ENCODE assay signal across 10 cellular contexts in the genomic region with DNA sequence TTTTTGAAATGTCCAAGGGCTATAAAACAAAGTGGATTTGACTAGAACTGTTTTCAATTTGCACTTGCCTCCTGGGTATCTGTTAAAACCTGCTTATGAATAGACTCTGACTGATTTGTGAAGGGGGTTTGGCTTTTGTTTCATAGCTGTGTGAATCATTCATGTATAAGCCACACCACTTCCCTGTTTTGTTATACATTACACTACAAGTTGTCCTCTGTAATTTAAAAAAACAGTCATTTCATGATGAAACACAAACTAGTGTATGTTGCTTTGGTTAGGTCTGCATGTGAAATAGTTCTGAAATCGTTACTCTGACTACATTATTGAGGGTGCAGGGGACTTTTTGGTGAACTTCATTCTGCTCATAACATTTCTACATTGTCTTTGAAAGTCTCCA.
DNase-seq lines count a peak whose midpoint lies in the region; ATAC-seq and TF ChIP-seq lines count a peak whose summit lies in the region.
"Had no signal": no experiment of that assay in that cellular context is flagged by ENCODE, and none has a peak within 500 bp of the region (broad histone marks: within the 10 kb centered on the region; RNA-seq: fewer than 3 reads in every experiment).

No MANE protein-coding gene starts in this region.

- TF ChIP-seq CTCF in epithelial cell of esophagus (IDR thresholded peaks at IDR 0.05; ENCODE audit: insufficient read depth, low read depth, low read length, missing control alignments) (no peak), chondrocyte (IDR thresholded peaks at IDR 0.05) (no peak)

- no peaks in the 10 kb centered on the region for H3K27me3 Mint-ChIP-seq in chondrocyte (ENCODE audit: low read depth)
- H3K27me3 Mint-ChIP-seq in activated T-helper 1 cell treated with anti-CD3 and anti-CD28 coated beads, Interleukin-12 subunit alpha, Interleukin-12 subunit beta, Interleukin-2, Interleukin-4 antibody, amounts not matched to agents 30 ng/mL and 10 ng/mL and 1 ng/mL, durations not matched to agents 14 hours and 24 hours and 36 hours (ENCODE audit: insufficient read depth) = no peaks in the 10 kb centered on the region

- peak; percentile 98 for ATAC-seq in GM18517 (IDR thresholded peaks at IDR 0.05; ENCODE audit: unreplicated experiment)
- ATAC-seq in GM21717 (IDR thresholded peaks at IDR 0.05; ENCODE audit: unreplicated experiment) = peak; percentile 88
- peak; percentile 95 for ATAC-seq in HG03521 (IDR thresholded peaks at IDR 0.05; ENCODE audit: unreplicated experiment)
- ATAC-seq in left cardiac atrium = no peak

- H3K36me3 Mint-ChIP-seq in chondrocyte (ENCODE audit: low read depth) = no peaks in the 10 kb centered on the region
- no peaks in the 10 kb centered on the region for H3K36me3 Mint-ChIP-seq in activated T-helper 1 cell treated with anti-CD3 and anti-CD28 coated beads, Interleukin-12 subunit alpha, Interleukin-12 subunit beta, Interleukin-2, Interleukin-4 antibody, amounts not matched to agents 30 ng/mL and 10 ng/mL and 1 ng/mL, durations not matched to agents 14 hours and 24 hours and 36 hours (ENCODE audit: low read depth)

- DNase-seq in epithelial cell of esophagus (ENCODE audit: low read depth) = peak; percentile 92
- no peak for DNase-seq in chondrocyte (ENCODE audit: low spot score)
- no peak for DNase-seq in activated T-helper 1 cell treated with anti-CD3 and anti-CD28 coated beads, Interleukin-12 subunit alpha, Interleukin-12 subunit beta, Interleukin-2, Interleukin-4 antibody, amounts not matched to agents 30 ng/mL and 10 ng/mL and 1 ng/mL, durations not matched to agents 14 hours and 24 hours and 36 hours (ENCODE audit: low spot score)
- no peak for DNase-seq in NCI-H2171 (lab: John Stamatoyannopoulos, UW)
- no peak for DNase-seq in left cardiac atrium
- DNase-seq: NCI-H510A, small intestine had no signal

- peaks cover 4% of the 10 kb centered on the region for H3K9me3 Mint-ChIP-seq in chondrocyte (ENCODE audit: low read depth)
- H3K9me3 Mint-ChIP-seq in activated T-helper 1 cell treated with anti-CD3 and anti-CD28 coated beads, Interleukin-12 subunit alpha, Interleukin-12 subunit beta, Interleukin-2, Interleukin-4 antibody, amounts not matched to agents 30 ng/mL and 10 ng/mL and 1 ng/mL, durations not matched to agents 14 hours and 24 hours and 36 hours = peaks cover 3% of the 10 kb centered on the region

- no peak overlapping the region for H3K27ac Mint-ChIP-seq in chondrocyte (ENCODE audit: unreplicated experiment)
- H3K27ac Mint-ChIP-seq in activated T-helper 1 cell treated with anti-CD3 and anti-CD28 coated beads, Interleukin-12 subunit alpha, Interleukin-12 subunit beta, Interleukin-2, Interleukin-4 antibody, amounts not matched to agents 30 ng/mL and 10 ng/mL and 1 ng/mL, durations not matched to agents 14 hours and 24 hours and 36 hours = no peak overlapping the region

- intact Hi-C loops in activated T-helper 1 cell treated with anti-CD3 and anti-CD28 coated beads, Interleukin-12 subunit alpha, Interleukin-12 subunit beta, Interleukin-2, Interleukin-4 antibody, amounts not matched to agents 30 ng/mL and 10 ng/mL and 1 ng/mL, durations not matched to agents 14 hours and 24 hours and 36 hours (cut with micrococcal nuclease) = no loop called here
- intact Hi-C loops in left cardiac atrium (cut with DNase I) = no loop called here

- no peak overlapping the region for H3K4me3 ChIP-seq in epithelial cell of esophagus (ENCODE audit: low read length)

- no peak overlapping the region for H3K4me3 Mint-ChIP-seq in chondrocyte (ENCODE audit: unreplicated experiment)
- H3K4me3 Mint-ChIP-seq in activated T-helper 1 cell treated with anti-CD3 and anti-CD28 coated beads, Interleukin-12 subunit alpha, Interleukin-12 subunit beta, Interleukin-2, Interleukin-4 antibody, amounts not matched to agents 30 ng/mL and 10 ng/mL and 1 ng/mL, durations not matched to agents 14 hours and 24 hours and 36 hours = no peak overlapping the region

- peaks cover 31% of the 10 kb centered on the region for H3K4me1 Mint-ChIP-seq in chondrocyte (ENCODE audit: low read depth)
- no peaks in the 10 kb centered on the region for H3K4me1 Mint-ChIP-seq in activated T-helper 1 cell treated with anti-CD3 and anti-CD28 coated beads, Interleukin-12 subunit alpha, Interleukin-12 subunit beta, Interleukin-2, Interleukin-4 antibody, amounts not matched to agents 30 ng/mL and 10 ng/mL and 1 ng/mL, durations not matched to agents 14 hours and 24 hours and 36 hours (ENCODE audit: low read depth)

Comparison
In these comparisons a context has a peak if more than half of its experiments do, and no peak if none do; other contexts are left out.
1. ATAC-seq: peak in GM18517 (single experiment), GM21717 (single experiment) and HG03521 (single experiment); none in left cardiac atrium (0 of 2).